In the genomic region with DNA sequence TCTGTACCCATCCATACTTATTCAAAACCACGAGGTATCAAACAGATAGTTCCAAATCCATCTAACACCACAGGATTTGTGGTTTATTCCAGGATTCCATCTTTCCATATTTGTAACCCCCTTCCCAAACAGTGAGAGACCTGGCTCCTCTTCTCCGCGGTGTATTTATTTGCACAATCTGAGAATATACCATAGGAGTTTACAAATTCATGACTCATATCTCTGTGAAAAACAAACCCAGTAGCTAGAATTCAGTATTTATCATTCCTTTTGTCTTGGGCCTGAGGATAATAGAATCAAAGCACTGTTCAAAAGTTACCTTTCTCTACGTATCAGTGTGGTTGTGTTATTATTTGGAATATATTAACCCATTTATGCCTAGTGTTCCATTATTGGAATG, we compare ENCODE assay signal across 23 cellular contexts.
"Had no signal": no experiment of that assay in that cellular context is flagged by ENCODE, and none has a peak within 500 bp of the region (broad histone marks: within the 10 kb centered on the region; RNA-seq: fewer than 3 reads in every experiment).

No MANE protein-coding gene starts in this region.

- H3K4me2 ChIP-seq: PC-9 had no signal

- H3K4me3 ChIP-seq: MG63, PC-9, Peyer's patch, SJCRH30 had no signal

- DNase-seq: Karpas-422, KBM-7, MG63, NCI-H1092, NCI-H1105 treated with DMSO at 0.1 percent for 48 hours, NCI-H1417 treated with DMSO at 0.1 percent for 48 hours, NCI-H146, NCI-H1694 treated with DMSO at 0.1 percent for 48 hours, NCI-H1930, NCI-H2081, NCI-H2107, NCI-H2227 treated with DMSO at 0.1 percent for 48 hours, NCI-H524, NCI-H526 treated with DMSO at 0.1 percent for 48 hours, NCI-H748 treated with DMSO at 0.1 percent for 48 hours, PC-9, Peyer's patch, SHP77 treated with DMSO at 0.1 percent for 48 hours, SJCRH30, T-helper 1 cell had no signal

- ATAC-seq: Right ventricle myocardium inferior, SK-N-SH treated with all-trans-retinoic acid at 6 μM for 48 hours had no signal

- H2AFZ ChIP-seq: PC-9 had no signal

- H3K9me3 ChIP-seq: MG63, Peyer's patch, SJCRH30 had no signal

- H3K4me1 ChIP-seq: SJCRH30 had no signal

- H3K27ac ChIP-seq: HL-60, PC-9, Peyer's patch, SJCRH30 had no signal

- H3K27me3 ChIP-seq: MG63, Peyer's patch, SJCRH30 had no signal
